Comparison of ENCODE assay signal across 8 cellular contexts in the genomic region with DNA sequence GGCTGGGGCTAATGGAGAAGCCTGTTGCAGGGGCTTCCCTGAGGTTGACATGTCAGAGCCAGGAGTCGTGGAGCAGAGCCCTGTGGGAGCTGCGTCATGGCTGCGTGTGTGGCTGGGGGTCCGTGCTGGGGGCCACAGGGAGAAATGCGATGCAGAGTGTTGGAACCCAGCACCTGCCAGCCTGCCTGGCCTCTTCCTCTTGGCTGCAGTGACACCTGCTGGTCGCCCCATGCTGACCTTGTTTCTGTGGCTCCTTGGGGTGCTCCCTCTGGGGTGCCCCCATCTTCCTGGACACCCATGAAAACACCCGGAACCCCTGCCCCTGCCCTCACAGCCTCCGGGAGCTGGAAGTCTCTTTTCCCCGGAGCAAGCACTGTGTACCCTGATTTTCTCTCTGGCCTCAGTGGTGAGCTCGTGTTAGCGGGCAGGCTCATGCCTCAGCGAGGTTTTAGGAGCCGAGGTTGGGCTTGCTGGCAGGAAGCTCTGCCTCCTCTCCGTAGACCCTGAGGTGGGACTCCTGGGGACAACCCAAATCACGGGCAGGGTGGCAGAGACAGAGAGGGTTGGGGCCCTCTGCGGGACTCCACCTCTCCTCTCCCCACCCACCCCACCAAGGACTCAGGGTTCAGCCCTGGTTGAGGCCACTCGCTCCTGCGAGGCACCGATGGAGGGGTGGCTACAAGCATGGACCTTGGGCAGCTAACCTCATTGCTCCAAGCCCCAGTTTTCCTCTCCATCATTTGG.
A peak's percentile ranks its signal among the peaks of the same experiment; 100 is the strongest.
DNase-seq lines count a peak whose midpoint lies in the region; ATAC-seq and TF ChIP-seq lines count a peak whose summit lies in the region.

No MANE protein-coding gene starts in this region.

- no peak for ATAC-seq in GM18909 (IDR thresholded peaks at IDR 0.05; ENCODE audit: poor library complexity, unreplicated experiment)

- H3K27ac Mint-ChIP-seq in nephron (no peak overlapping the region), immature natural killer cell (no peak overlapping the region)

- H3K27me3 Mint-ChIP-seq in nephron (ENCODE audit: low read depth) (peaks cover 34% of the 10 kb centered on the region), immature natural killer cell (ENCODE audit: low read depth in 3 of 3) (peaks cover 5 to 21% (median 9%) of the 10 kb centered on the region in 3 donors)

- H3K36me3 ChIP-seq in colonic mucosa: no peaks in the 10 kb centered on the region

- H3K4me3 ChIP-seq in colonic mucosa (no peak overlapping the region), coronary artery (no peak overlapping the region)

- intact Hi-C loops in colonic mucosa (cut with DNase I): loop anchor here (2.0 kb wide), 1 partner anchor 103 kb away; the partner anchor contains the start of gene SORCS2

- H3K9me3 ChIP-seq in colonic mucosa: no peaks in the 10 kb centered on the region

- no peaks in the 10 kb centered on the region for H3K4me1 ChIP-seq in colonic mucosa

- TF ChIP-seq CTCF in LNCAP (IDR thresholded peaks at IDR 0.05): peak; percentile 65
- no peak for TF ChIP-seq CTCF in colonic mucosa (IDR thresholded peaks at IDR 0.05)
- peak; percentile 43 to 57 (median 51) for TF ChIP-seq CTCF in nephron (IDR thresholded peaks at IDR 0.05; ENCODE audit: unreplicated experiment in 3 of 3)
- no peak for TF ChIP-seq CTCF in coronary artery (IDR thresholded peaks at IDR 0.05)

- DNase-seq in COLO668 (lab: John Stamatoyannopoulos, UW; ENCODE audit: unreplicated experiment): peak; percentile 5
- DNase-seq in colonic mucosa: peak; percentile 25
- no peak for DNase-seq in Kasumi-1 (lab: John Stamatoyannopoulos, UW)
- no peak for DNase-seq in immature natural killer cell
- DNase-seq in coronary artery (ENCODE audit: low spot score): no peak

- H3K9ac ChIP-seq in colonic mucosa (ENCODE audit: low read depth in 2 of 2, low read length in 2 of 2): no peak overlapping the region

- no peaks in the 10 kb centered on the region for H3K9me3 Mint-ChIP-seq in nephron
- H3K9me3 Mint-ChIP-seq in immature natural killer cell: no peaks in the 10 kb centered on the region

- no peaks in the 10 kb centered on the region for H3K36me3 Mint-ChIP-seq in nephron (ENCODE audit: low read depth)
- no peaks in the 10 kb centered on the region for H3K36me3 Mint-ChIP-seq in immature natural killer cell

- H3K27me3 ChIP-seq in colonic mucosa: no peaks in the 10 kb centered on the region

- H3K4me1 Mint-ChIP-seq in nephron (peaks cover 34% of the 10 kb centered on the region), immature natural killer cell (no peaks in the 10 kb centered on the region)

- no peak overlapping the region for H3K27ac ChIP-seq in colonic mucosa
- H3K27ac ChIP-seq in coronary artery: no peak overlapping the region

- no peak overlapping the region for H3K4me3 Mint-ChIP-seq in nephron
- H3K4me3 Mint-ChIP-seq in immature natural killer cell: no peak overlapping the region

Comparison
In these comparisons a context has a peak if more than half of its experiments do, and no peak if none do; other contexts are left out.
1. DNase-seq: peak in COLO668 (single experiment) and colonic mucosa (single experiment); none in Kasumi-1 (0 of 2), immature natural killer cell (0 of 3) and coronary artery (single experiment).
2. CTCF ChIP-seq: peak in LNCAP (single experiment) and nephron (3 of 3); none in colonic mucosa (single experiment) and coronary artery (single experiment).